In the genomic region with DNA sequence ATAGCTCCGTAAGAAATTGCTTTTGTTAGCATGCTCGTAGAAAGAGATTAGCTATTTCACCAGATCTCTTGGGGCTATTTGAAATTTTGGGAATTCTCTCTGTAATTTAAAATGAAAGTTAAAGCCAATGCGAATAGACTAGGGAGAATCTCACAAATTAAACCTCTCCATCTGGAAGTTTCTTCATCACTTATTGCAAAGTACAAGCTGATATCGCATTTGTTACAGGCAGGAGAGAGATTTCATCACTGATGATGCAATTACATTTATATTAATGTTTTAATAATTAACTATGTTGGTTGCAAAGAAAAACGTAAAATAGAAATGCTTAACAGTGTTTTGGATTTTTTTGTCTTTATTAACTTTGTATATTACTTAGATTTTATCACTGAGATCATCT, we compare ENCODE assay signal across 26 cellular contexts. TPM values are rescaled to one million over a fixed set of nuclear protein-coding genes. Genes with fewer than 3 reads are reported as not detected.
"Had no signal": no experiment of that assay in that cellular context is flagged by ENCODE, and none has a peak within 500 bp of the region (broad histone marks: within the 10 kb centered on the region; RNA-seq: fewer than 3 reads in every experiment).

No MANE protein-coding gene starts in this region.

- FAIRE-seq: colon, frontal cortex had no signal

- H3K36me3 ChIP-seq: WERI-Rb-1 had no signal

- H3K27me3 ChIP-seq: body of pancreas had no signal

- H3K36me3 Mint-ChIP-seq: activated naive CD8-positive, alpha-beta T cell had no signal

- DNase-seq: activated B cell treated with CpG ODN at 0.5 μM for 24 hours; activated CD4-positive, alpha-beta T cell treated with anti-CD3 and anti-CD28 coated beads for 48 hours; activated CD4-positive, alpha-beta T cell treated with anti-CD3 and anti-CD28 coated beads, Interleukin-2, amount 50 U/mL, for 1 hour; activated CD4-positive, alpha-beta T cell treated with anti-CD3 and anti-CD28 coated beads, Interleukin-2, amount 50 U/mL, for 48 hours; activated CD8-positive, alpha-beta memory T cell treated with anti-CD3 and anti-CD28 coated beads for 24 hours; activated gamma-delta T cell; activated naive CD4-positive, alpha-beta T cell; activated naive CD4-positive, alpha-beta T cell treated with anti-CD3 and anti-CD28 coated beads, Interleukin-2, amount 50 U/mL, for 16 hours; activated T-cell treated with anti-CD3 and anti-CD28 coated beads, Interleukin-2, amount 50 U/mL, for 1 hour; activated T-cell treated with anti-CD3 and anti-CD28 coated beads, Interleukin-2, amount 50 U/mL, for 48 hours; amygdala; aorta; cortex of kidney; effector CD4-positive, alpha-beta T cell; effector memory CD8-positive, alpha-beta T cell; T-helper 1 cell; T-helper 17 cell; T1000 had no signal

- H3K9me3 ChIP-seq: body of pancreas had no signal

- H3K4me3 ChIP-seq: body of pancreas had no signal

- H3K9me3 Mint-ChIP-seq: activated T-helper 1 cell treated with anti-CD3 and anti-CD28 coated beads, Interleukin-12 subunit alpha, Interleukin-12 subunit beta, Interleukin-2, Interleukin-4 antibody, amounts not matched to agents 30 ng/mL and 10 ng/mL and 1 ng/mL, durations not matched to agents 14 hours and 24 hours and 36 hours; T-helper 2 cell treated with Interferon-gamma antibody and Interleukin-4, amounts not matched to agents 5 μg/mL and 100 μg/mL, for 36 hours had no signal

- ATAC-seq: effector memory CD8-positive, alpha-beta T cell had no signal

- H3K4me3 Mint-ChIP-seq: activated B cell treated with CpG ODN at 0.5 μM for 24 hours; activated CD8-positive, alpha-beta T cell treated with anti-CD3 and anti-CD28 coated beads for 36 hours; activated naive CD8-positive, alpha-beta T cell; activated T-helper 1 cell treated with anti-CD3 and anti-CD28 coated beads, Interleukin-12 subunit alpha, Interleukin-12 subunit beta, Interleukin-2, Interleukin-4 antibody, amounts not matched to agents 30 ng/mL and 10 ng/mL and 1 ng/mL, durations not matched to agents 14 hours and 24 hours and 36 hours; effector memory CD8-positive, alpha-beta T cell; T-helper 17 cell; T-helper 2 cell treated with Interferon-gamma antibody and Interleukin-4, amounts not matched to agents 5 μg/mL and 100 μg/mL, for 36 hours had no signal

- H3K27me3 Mint-ChIP-seq: activated B cell treated with CpG ODN at 0.5 μM for 24 hours; activated CD8-positive, alpha-beta T cell treated with anti-CD3 and anti-CD28 coated beads for 36 hours; effector memory CD8-positive, alpha-beta T cell; T-helper 17 cell had no signal

- H3K4me1 Mint-ChIP-seq: activated B cell treated with CpG ODN at 0.5 μM for 24 hours, T-helper 17 cell had no signal

- H3K27ac Mint-ChIP-seq: activated B cell treated with CpG ODN at 0.5 μM for 24 hours; activated CD8-positive, alpha-beta T cell treated with anti-CD3 and anti-CD28 coated beads for 36 hours; activated naive CD8-positive, alpha-beta T cell; activated T-helper 1 cell treated with anti-CD3 and anti-CD28 coated beads, Interleukin-12 subunit alpha, Interleukin-12 subunit beta, Interleukin-2, Interleukin-4 antibody, amounts not matched to agents 30 ng/mL and 10 ng/mL and 1 ng/mL, durations not matched to agents 14 hours and 24 hours and 36 hours; effector memory CD8-positive, alpha-beta T cell; T-helper 17 cell; T-helper 2 cell treated with Interferon-gamma antibody and Interleukin-4, amounts not matched to agents 5 μg/mL and 100 μg/mL, for 36 hours had no signal

- H3K27ac ChIP-seq: WERI-Rb-1 had no signal

RNA-seq across cellular contexts. Expression of a gene that starts 12.9 kb away (rescaled TPM):
- total RNA-seq: activated B cell treated with CpG ODN at 0.5 μM for 24 hours; activated CD8-positive, alpha-beta T cell treated with anti-CD3 and anti-CD28 coated beads for 36 hours; activated T-helper 1 cell treated with anti-CD3 and anti-CD28 coated beads, Interleukin-12 subunit alpha, Interleukin-12 subunit beta, Interleukin-2, Interleukin-4 antibody, amounts not matched to agents 30 ng/mL and 10 ng/mL and 1 ng/mL, durations not matched to agents 14 hours and 24 hours and 36 hours had no signal
